ENCODE assay signal across 27 cellular contexts in the genomic region with DNA sequence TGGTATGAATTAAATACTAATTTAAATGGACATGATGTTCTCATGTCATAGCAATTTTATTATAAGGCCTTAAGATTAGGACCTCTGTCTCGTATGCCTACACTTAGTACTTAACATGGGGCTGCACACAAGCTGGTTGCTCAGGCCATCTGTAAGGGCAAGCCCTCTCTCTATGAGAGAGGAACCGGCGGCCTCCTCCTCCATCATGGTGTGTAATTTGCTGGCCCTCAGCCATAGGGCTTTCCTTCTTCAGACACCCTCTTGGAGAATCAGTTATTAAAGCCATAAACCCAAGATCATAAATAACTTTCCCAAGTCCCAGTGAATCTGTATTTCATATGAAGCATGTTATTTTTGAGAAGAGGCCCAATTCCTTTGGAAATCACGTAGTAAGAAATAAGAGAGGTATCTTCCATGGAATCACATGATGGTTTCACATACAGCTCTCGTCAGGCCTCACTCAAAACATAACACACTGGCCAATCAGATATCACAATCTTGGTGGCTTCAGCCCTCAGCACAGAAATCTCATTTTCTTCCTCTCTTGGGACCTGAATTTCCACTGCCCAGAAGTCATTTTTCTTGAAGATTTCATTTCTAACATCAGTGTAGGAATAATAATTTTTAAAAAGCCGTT.
DNase-seq lines count a peak whose midpoint lies in the region; ATAC-seq and TF ChIP-seq lines count a peak whose summit lies in the region.
"Had no signal": no experiment of that assay in that cellular context is flagged by ENCODE, and none has a peak within 500 bp of the region (broad histone marks: within the 10 kb centered on the region; RNA-seq: fewer than 3 reads in every experiment).

No MANE protein-coding gene starts in this region.

- no peak overlapping the region for H3K9ac ChIP-seq in SK-N-SH
- no peak overlapping the region for H3K9ac ChIP-seq in GM23248

- H3K27ac ChIP-seq in heart right ventricle = peak overlapping the region in 4 of 10 donors; percentile 22 to 55 (median 36)
- H3K27ac ChIP-seq in upper lobe of right lung = no peak overlapping the region
- no peak overlapping the region for H3K27ac ChIP-seq in SK-N-SH (ENCODE audit: low read depth in 2 of 2, low read length in 1 of 2)
- no peak overlapping the region for H3K27ac ChIP-seq in GM23248
- H3K27ac ChIP-seq: A549, RWPE1, SK-N-MC had no signal

- in situ Hi-C loops in GM23248 (cut with MboI) = no loop called here

- H3F3A ChIP-seq in SK-N-SH (replicated peaks; ENCODE audit: insufficient read depth) (no peaks in the 10 kb centered on the region), GM23248 (ENCODE audit: insufficient read depth) (peaks cover 7% of the 10 kb centered on the region)

- H3K4me3 ChIP-seq in fibroblast of mammary gland (ENCODE audit: control insufficient read depth, low read depth, low read length) (no peak overlapping the region), heart right ventricle (no peak overlapping the region), upper lobe of right lung (no peak overlapping the region), SK-N-SH (ENCODE audit: low read depth in 2 of 2, low read length in 1 of 2) (no peak overlapping the region), GM23248 (no peak overlapping the region)
- H3K4me3 ChIP-seq: A549, SK-N-MC had no signal

- POLR2A ChIA-PET in SK-N-SH (lab: Yijun Ruan, JAX) = no interaction called here

- intact Hi-C loops in heart right ventricle (cut with DNase I) = no loop called here
- intact Hi-C loops in upper lobe of right lung (cut with DNase I) = no loop called here

- TF ChIP-seq RAD21 in SK-N-SH (IDR thresholded peaks at IDR 0.05; ENCODE audit: low read length) = no peak

- H3K79me2 ChIP-seq in SK-N-SH (ENCODE audit: insufficient read depth) (no peaks in the 10 kb centered on the region), GM23248 (ENCODE audit: insufficient read depth) (no peaks in the 10 kb centered on the region)

- no peak overlapping the region for H3K4me2 ChIP-seq in SK-N-SH
- H3K4me2 ChIP-seq in GM23248 (ENCODE audit: unreplicated experiment) = no peak overlapping the region
- H3K4me2 ChIP-seq: A549 had no signal

- no peak for TF ChIP-seq EP300 in SK-N-SH (IDR thresholded peaks at IDR 0.05; ENCODE audit: borderline replicate concordance in 1 of 2, low read depth in 1 of 2, low read length in 1 of 2)

- CTCF ChIA-PET in SK-N-SH (lab: Yijun Ruan, JAX) = no interaction called here

- H2AFZ ChIP-seq in SK-N-SH (ENCODE audit: low read depth) (no peak overlapping the region), GM23248 (no peak overlapping the region)

- TF ChIP-seq CTCF in fibroblast of mammary gland (conservative IDR thresholded peaks at IDR 0.05; ENCODE audit: control insufficient read depth, insufficient read depth, low read depth, low read length) (no peak), heart right ventricle (IDR thresholded peaks at IDR 0.05) (no peak), upper lobe of right lung (IDR thresholded peaks at IDR 0.05) (no peak), SK-N-SH (IDR thresholded peaks at IDR 0.05) (no peak)

- H4K20me1 ChIP-seq in SK-N-SH (ENCODE audit: insufficient read depth) (no peaks in the 10 kb centered on the region), GM23248 (ENCODE audit: insufficient read depth) (no peaks in the 10 kb centered on the region)

- 58 to 69% methylated on average over 6 of the region's 6 CpGs for WGBS in heart right ventricle, 2 donors
- 78% methylated on average over 6 of the region's 6 CpGs for WGBS in SK-N-SH (ENCODE audit: low lambda C conversion rate)
- WGBS in GM23248 (ENCODE audit: low coverage in 1 of 2, low lambda C conversion rate in 2 of 2, missing lambda C conversion rate in 2 of 2), 2 experiments = 96 to 97% methylated on average over 6 of the region's 6 CpGs

- H3K4me1 ChIP-seq in heart right ventricle = peaks cover 0 to 8% (median 0%) of the 10 kb centered on the region in 9 donors
- peaks cover 9% of the 10 kb centered on the region for H3K4me1 ChIP-seq in upper lobe of right lung
- peaks cover 0 to 2% of the 10 kb centered on the region in 2 experiments; a peak in 1 of 4 replicates for H3K4me1 ChIP-seq in SK-N-SH (ENCODE audit: control insufficient read depth in 1 of 2, insufficient read depth in 2 of 2, low read depth in 1 of 2, low read length in 1 of 2)
- H3K4me1 ChIP-seq in GM23248 (ENCODE audit: insufficient read depth) = peaks cover 7% of the 10 kb centered on the region
- H3K4me1 ChIP-seq: A549 had no signal

- peak; percentile 20 for DNase-seq in fibroblast of mammary gland (ENCODE audit: low read depth)
- peak in 1 of 2 donors; percentile 24 for DNase-seq in heart right ventricle
- DNase-seq in left kidney (ENCODE audit: low read depth, low spot score) = peak; percentile 26
- no peak for DNase-seq in upper lobe of right lung
- no peak for DNase-seq in SK-N-SH
- DNase-seq in GM23248 = no peak
- DNase-seq in SW 1271 (lab: John Stamatoyannopoulos, UW) = no peak
- DNase-seq: C1 segment of cervical spinal cord; CD4-positive, alpha-beta memory T cell; COR-L47; DMS53; HCEC 1CT; Karpas-422; NCI-H1092; NCI-H1417 treated with DMSO at 0.1 percent for 48 hours; NCI-H1694 treated with DMSO at 0.1 percent for 48 hours; NCI-H2081; NCI-H2227 treated with DMSO at 0.1 percent for 48 hours; NCI-H510A; NCI-H69; SIG-M5 had no signal

- H3K9me3 ChIP-seq in heart right ventricle (no peaks in the 10 kb centered on the region), upper lobe of right lung (no peaks in the 10 kb centered on the region), SK-N-SH (no peaks in the 10 kb centered on the region), GM23248 (ENCODE audit: low read depth) (no peaks in the 10 kb centered on the region)

- peaks cover 0 to 4% (median 0%) of the 10 kb centered on the region in 7 donors for H3K27me3 ChIP-seq in heart right ventricle
- H3K27me3 ChIP-seq in upper lobe of right lung = no peaks in the 10 kb centered on the region
- no peaks in the 10 kb centered on the region for H3K27me3 ChIP-seq in SK-N-SH (ENCODE audit: insufficient read depth)
- H3K27me3 ChIP-seq in GM23248 (replicated peaks; ENCODE audit: insufficient read depth) = no peaks in the 10 kb centered on the region

- ATAC-seq in heart right ventricle (peak in 7 of 8 donors; percentile 50 to 70 (median 57)), upper lobe of right lung (peak; percentile 17), HG03354 (IDR thresholded peaks at IDR 0.05; ENCODE audit: poor library complexity, severe bottlenecking, unreplicated experiment) (no peak)
- ATAC-seq: A549, HepG2, Panc1 had no signal

- no peaks in the 10 kb centered on the region for H3K9me2 ChIP-seq in SK-N-SH
- H3K9me2 ChIP-seq in GM23248 (ENCODE audit: insufficient read depth) = no peaks in the 10 kb centered on the region

- H3K36me3 ChIP-seq in heart right ventricle = no peaks in the 10 kb centered on the region
- no peaks in the 10 kb centered on the region for H3K36me3 ChIP-seq in upper lobe of right lung
- H3K36me3 ChIP-seq in SK-N-SH (replicated peaks in 1 of 2; ENCODE audit: control insufficient read depth in 1 of 2, insufficient read depth in 2 of 2, low read length in 1 of 2) = no peaks in the 10 kb centered on the region
- H3K36me3 ChIP-seq in GM23248 (ENCODE audit: low read depth) = no peaks in the 10 kb centered on the region

TF ChIP-seq in SK-N-SH, 30 proteins besides CTCF, POLR2A, EP300 and RAD21:
- no peak for TF ChIP-seq TCF12 (IDR thresholded peaks at IDR 0.05)
- TF ChIP-seq, protein P1, sequence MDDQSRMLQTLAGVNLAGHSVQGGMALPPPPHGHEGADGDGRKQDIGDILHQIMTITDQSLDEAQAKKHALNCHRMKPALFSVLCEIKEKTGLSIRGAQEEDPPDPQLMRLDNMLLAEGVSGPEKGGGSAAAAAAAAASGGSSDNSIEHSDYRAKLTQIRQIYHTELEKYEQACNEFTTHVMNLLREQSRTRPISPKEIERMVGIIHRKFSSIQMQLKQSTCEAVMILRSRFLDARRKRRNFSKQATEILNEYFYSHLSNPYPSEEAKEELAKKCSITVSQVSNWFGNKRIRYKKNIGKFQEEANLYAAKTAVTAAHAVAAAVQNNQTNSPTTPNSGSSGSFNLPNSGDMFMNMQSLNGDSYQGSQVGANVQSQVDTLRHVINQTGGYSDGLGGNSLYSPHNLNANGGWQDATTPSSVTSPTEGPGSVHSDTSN (IDR thresholded peaks at IDR 0.05) = no peak

Comparison
In these comparisons a context has a peak if more than half of its experiments do, and no peak if none do; other contexts are left out.
1. DNase-seq: peak in fibroblast of mammary gland (single experiment) and left kidney (single experiment); none in upper lobe of right lung (single experiment), SK-N-SH (single experiment), GM23248 (single experiment) and SW 1271 (0 of 2).